Comparison of ENCODE assay signal across 1 cellular context in the genomic region with DNA sequence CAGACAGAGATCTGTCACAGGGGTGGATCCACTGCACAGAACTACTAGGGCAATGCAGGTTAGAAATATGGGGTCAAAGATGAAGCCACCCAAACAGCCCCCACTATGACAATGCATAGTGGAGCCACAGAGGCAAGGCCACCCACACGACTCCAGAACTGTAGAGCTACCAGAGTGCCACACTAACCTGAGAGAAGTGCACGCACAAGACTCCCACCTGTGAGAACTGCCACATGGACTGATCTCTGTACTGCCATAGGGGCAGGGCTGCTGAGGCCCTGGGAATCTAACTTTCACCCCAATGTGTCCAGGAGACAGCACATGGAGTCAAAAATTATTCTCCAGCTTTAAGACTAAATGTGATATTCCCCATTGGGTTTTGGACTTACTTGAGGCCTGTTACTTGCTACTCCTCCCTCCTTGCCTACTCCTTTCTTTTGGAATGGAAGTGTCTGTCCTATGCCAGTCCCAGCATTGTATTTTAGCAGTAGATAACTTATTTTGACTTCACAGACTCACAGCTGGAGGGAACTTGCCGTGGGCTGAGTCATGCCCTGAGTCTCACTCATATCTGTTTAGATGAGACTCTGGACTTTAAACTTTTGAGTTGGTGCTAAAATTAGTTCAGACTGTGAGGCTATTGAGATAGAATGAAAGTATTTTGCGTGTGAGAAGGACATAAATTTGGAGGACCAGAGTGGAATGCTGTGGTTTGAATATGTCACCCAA.
TF ChIP-seq lines count a peak whose summit lies in the region.

No MANE protein-coding gene starts in this region.

TF ChIP-seq in K562, 482 proteins besides CTCF, POLR2A, EP300 and RAD21 (continued from another document and continues in another):
- TF ChIP-seq, protein P1, sequence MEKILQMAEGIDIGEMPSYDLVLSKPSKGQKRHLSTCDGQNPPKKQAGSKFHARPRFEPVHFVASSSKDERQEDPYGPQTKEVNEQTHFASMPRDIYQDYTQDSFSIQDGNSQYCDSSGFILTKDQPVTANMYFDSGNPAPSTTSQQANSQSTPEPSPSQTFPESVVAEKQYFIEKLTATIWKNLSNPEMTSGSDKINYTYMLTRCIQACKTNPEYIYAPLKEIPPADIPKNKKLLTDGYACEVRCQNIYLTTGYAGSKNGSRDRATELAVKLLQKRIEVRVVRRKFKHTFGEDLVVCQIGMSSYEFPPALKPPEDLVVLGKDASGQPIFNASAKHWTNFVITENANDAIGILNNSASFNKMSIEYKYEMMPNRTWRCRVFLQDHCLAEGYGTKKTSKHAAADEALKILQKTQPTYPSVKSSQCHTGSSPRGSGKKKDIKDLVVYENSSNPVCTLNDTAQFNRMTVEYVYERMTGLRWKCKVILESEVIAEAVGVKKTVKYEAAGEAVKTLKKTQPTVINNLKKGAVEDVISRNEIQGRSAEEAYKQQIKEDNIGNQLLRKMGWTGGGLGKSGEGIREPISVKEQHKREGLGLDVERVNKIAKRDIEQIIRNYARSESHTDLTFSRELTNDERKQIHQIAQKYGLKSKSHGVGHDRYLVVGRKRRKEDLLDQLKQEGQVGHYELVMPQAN (IDR thresholded peaks at IDR 0.05; ENCODE audit: borderline replicate concordance), result no peak
- TF ChIP-seq CREB1 (IDR thresholded peaks at IDR 0.05) (no peak), CREB1 (CRISPR knock-in tag; IDR thresholded peaks at IDR 0.05) (no peak), ARHGAP35 (IDR thresholded peaks at IDR 0.05; ENCODE audit: partially characterized antibody) (no peak), JUN (IDR thresholded peaks at IDR 0.05; ENCODE audit: borderline replicate concordance, low read depth, low read length) (peak; percentile 38; the same call in 1 of the 2 replicates), JUN (CRISPR knock-in tag; IDR thresholded peaks at IDR 0.05; ENCODE audit: borderline replicate concordance) (no peak), ZFP30 (CRISPR knock-in tag; IDR thresholded peaks at IDR 0.05; ENCODE audit: borderline replicate concordance) (no peak), BCL6 (CRISPR knock-in tag; IDR thresholded peaks at IDR 0.05) (no peak), CXXC5 (CRISPR knock-in tag; IDR thresholded peaks at IDR 0.05) (no peak), SOX6 (IDR thresholded peaks at IDR 0.05) (no peak), TRIM24 (IDR thresholded peaks at IDR 0.05) (peak; percentile 38 to 41; a peak in 1 of 4 replicates), EWSR1 (IDR thresholded peaks at IDR 0.05; ENCODE audit: borderline replicate concordance, low read depth, partially characterized antibody) (no peak), MCM7 (IDR thresholded peaks at IDR 0.05) (no peak), JUND (IDR thresholded peaks at IDR 0.05; ENCODE audit: borderline replicate concordance, low read depth, low read length) (peak; percentile 91), JUND (tag; IDR thresholded peaks at IDR 0.05; ENCODE audit: borderline replicate concordance, low read depth, low read length) (peak; percentile 91; the same call in 2 of the 3 replicates), SIX5 (IDR thresholded peaks at IDR 0.05; ENCODE audit: borderline replicate concordance in 1 of 2, insufficient read depth in 1 of 2, low read depth in 1 of 2, low read length in 2 of 2) (no peak), CGGBP1 (CRISPR knock-in tag; IDR thresholded peaks at IDR 0.05) (no peak), NONO (IDR thresholded peaks at IDR 0.05; ENCODE audit: low read depth in 2 of 2, low read length in 1 of 2) (peak in 1 of 2 experiments; percentile 70; a peak in 1 of 4 replicates), TSC22D4 (tag; IDR thresholded peaks at IDR 0.05) (no peak), NR1H2 (CRISPR knock-in tag; IDR thresholded peaks at IDR 0.05) (no peak), BRF1 (IDR thresholded peaks at IDR 0.05; ENCODE audit: borderline replicate concordance, extremely low read depth, insufficient read length) (no peak), PHF8 (IDR thresholded peaks at IDR 0.05; ENCODE audit: borderline replicate concordance, low read length) (no peak), KAT7 (CRISPR knock-in tag; IDR thresholded peaks at IDR 0.05; ENCODE audit: borderline replicate concordance) (no peak; the same call in 1 of the 2 replicates), FOS (IDR thresholded peaks at IDR 0.05; ENCODE audit: extremely low read depth, insufficient read length) (no peak), BRD9 (IDR thresholded peaks at IDR 0.05; ENCODE audit: low read depth, partially characterized antibody) (no peak), RFX5 (IDR thresholded peaks at IDR 0.05; ENCODE audit: low read depth, low read length) (no peak), MIER1 (IDR thresholded peaks at IDR 0.05; ENCODE audit: low read depth) (no peak)
- TF ChIP-seq, protein P2, sequence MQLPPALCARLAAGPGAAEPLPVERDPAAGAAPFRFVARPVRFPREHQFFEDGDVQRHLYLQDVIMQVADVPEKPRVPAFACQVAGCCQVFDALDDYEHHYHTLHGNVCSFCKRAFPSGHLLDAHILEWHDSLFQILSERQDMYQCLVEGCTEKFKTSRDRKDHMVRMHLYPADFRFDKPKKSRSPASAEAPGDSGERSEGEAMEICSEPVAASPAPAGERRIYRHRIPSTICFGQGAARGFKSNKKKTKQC (CRISPR knock-in tag; IDR thresholded peaks at IDR 0.05), result no peak
- TF ChIP-seq, protein P3, sequence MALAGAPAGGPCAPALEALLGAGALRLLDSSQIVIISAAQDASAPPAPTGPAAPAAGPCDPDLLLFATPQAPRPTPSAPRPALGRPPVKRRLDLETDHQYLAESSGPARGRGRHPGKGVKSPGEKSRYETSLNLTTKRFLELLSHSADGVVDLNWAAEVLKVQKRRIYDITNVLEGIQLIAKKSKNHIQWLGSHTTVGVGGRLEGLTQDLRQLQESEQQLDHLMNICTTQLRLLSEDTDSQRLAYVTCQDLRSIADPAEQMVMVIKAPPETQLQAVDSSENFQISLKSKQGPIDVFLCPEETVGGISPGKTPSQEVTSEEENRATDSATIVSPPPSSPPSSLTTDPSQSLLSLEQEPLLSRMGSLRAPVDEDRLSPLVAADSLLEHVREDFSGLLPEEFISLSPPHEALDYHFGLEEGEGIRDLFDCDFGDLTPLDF (CRISPR knock-in tag; IDR thresholded peaks at IDR 0.05), result no peak
- TF ChIP-seq, protein P4, sequence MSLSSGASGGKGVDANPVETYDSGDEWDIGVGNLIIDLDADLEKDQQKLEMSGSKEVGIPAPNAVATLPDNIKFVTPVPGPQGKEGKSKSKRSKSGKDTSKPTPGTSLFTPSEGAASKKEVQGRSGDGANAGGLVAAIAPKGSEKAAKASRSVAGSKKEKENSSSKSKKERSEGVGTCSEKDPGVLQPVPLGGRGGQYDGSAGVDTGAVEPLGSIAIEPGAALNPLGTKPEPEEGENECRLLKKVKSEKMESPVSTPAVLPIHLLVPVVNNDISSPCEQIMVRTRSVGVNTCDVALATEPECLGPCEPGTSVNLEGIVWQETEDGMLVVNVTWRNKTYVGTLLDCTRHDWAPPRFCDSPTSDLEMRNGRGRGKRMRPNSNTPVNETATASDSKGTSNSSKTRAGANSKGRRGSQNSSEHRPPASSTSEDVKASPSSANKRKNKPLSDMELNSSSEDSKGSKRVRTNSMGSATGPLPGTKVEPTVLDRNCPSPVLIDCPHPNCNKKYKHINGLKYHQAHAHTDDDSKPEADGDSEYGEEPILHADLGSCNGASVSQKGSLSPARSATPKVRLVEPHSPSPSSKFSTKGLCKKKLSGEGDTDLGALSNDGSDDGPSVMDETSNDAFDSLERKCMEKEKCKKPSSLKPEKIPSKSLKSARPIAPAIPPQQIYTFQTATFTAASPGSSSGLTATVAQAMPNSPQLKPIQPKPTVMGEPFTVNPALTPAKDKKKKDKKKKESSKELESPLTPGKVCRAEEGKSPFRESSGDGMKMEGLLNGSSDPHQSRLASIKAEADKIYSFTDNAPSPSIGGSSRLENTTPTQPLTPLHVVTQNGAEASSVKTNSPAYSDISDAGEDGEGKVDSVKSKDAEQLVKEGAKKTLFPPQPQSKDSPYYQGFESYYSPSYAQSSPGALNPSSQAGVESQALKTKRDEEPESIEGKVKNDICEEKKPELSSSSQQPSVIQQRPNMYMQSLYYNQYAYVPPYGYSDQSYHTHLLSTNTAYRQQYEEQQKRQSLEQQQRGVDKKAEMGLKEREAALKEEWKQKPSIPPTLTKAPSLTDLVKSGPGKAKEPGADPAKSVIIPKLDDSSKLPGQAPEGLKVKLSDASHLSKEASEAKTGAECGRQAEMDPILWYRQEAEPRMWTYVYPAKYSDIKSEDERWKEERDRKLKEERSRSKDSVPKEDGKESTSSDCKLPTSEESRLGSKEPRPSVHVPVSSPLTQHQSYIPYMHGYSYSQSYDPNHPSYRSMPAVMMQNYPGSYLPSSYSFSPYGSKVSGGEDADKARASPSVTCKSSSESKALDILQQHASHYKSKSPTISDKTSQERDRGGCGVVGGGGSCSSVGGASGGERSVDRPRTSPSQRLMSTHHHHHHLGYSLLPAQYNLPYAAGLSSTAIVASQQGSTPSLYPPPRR (CRISPR knock-in tag; IDR thresholded peaks at IDR 0.05; ENCODE audit: borderline replicate concordance), result no peak
- TF ChIP-seq, protein P5, sequence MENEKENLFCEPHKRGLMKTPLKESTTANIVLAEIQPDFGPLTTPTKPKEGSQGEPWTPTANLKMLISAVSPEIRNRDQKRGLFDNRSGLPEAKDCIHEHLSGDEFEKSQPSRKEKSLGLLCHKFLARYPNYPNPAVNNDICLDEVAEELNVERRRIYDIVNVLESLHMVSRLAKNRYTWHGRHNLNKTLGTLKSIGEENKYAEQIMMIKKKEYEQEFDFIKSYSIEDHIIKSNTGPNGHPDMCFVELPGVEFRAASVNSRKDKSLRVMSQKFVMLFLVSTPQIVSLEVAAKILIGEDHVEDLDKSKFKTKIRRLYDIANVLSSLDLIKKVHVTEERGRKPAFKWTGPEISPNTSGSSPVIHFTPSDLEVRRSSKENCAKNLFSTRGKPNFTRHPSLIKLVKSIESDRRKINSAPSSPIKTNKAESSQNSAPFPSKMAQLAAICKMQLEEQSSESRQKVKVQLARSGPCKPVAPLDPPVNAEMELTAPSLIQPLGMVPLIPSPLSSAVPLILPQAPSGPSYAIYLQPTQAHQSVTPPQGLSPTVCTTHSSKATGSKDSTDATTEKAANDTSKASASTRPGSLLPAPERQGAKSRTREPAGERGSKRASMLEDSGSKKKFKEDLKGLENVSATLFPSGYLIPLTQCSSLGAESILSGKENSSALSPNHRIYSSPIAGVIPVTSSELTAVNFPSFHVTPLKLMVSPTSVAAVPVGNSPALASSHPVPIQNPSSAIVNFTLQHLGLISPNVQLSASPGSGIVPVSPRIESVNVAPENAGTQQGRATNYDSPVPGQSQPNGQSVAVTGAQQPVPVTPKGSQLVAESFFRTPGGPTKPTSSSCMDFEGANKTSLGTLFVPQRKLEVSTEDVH (IDR thresholded peaks at IDR 0.05; ENCODE audit: low read depth, partially characterized antibody), result no peak
